In the genomic region with DNA sequence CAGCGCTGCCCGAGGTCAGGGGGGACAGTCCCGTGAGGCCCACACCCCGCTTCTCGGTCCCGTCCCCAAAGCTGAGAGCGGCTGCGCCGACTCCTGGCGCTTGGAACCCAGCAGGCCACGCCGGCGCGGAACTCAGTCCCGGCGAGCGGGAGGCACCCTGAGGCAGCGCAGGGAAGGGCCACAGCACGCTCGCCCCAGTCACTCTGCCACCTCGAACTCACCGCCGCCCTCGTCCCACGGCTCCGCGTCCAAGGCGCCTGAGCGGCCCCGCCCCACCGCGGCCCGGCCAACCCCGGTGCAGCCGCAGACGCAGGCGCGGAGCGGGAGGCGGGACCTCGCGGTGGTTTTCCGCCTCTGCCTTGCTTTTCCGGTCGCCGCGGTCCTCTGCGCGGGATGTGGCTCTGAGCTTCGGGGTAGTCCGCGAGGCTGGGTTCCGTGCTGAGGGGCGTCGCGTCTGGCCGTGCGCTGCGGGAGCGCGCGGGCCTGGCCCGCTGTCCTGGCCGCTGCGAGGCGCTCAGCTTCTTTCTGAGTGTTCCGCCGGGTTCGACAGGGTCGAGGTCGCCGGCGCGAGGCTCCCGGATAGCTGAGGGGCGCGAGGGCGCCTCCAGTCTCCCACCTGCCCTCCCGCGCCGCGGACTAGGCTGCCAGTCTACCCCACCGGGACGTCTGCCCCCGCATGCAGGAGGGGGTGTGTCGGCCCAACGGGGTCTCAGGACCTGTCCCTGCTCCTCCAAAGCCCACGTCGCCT, we compare ENCODE assay signal across 8 cellular contexts. TPM values are rescaled to one million over a fixed set of nuclear protein-coding genes. Genes with fewer than 3 reads are reported as not detected.
DNase-seq lines count a peak whose midpoint lies in the region; ATAC-seq, FAIRE-seq and TF ChIP-seq lines count a peak whose summit lies in the region.

A gene with protein sequence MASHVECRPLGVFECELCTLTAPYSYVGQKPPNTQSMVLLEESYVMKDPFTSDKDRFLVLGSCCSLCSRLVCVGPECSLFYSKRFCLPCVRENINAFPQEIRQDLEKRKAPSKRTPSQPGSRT (minus strand): TSS at position 259 of the 748 bp plus-strand sequence. CDS start 2,009 bp downstream, outside the sequence.

- H3K27ac Mint-ChIP-seq in activated T-helper 1 cell treated with anti-CD3 and anti-CD28 coated beads, Interleukin-12 subunit alpha, Interleukin-12 subunit beta, Interleukin-2, Interleukin-4 antibody, amounts not matched to agents 30 ng/mL and 10 ng/mL and 1 ng/mL, durations not matched to agents 14 hours and 24 hours and 36 hours: peak within 1 kb of the TSS; percentile 74
- H3K27ac Mint-ChIP-seq in naive thymus-derived CD4-positive, alpha-beta T cell: peak within 1 kb of the TSS; percentile 51 to 92 (median 77)
- H3K27ac Mint-ChIP-seq in stimulated activated naive B cell treated with anti-CD40 and anti-IgM and Interleukin-4, amounts not matched to agents 10 μg/mL and 1 μg/mL and 100 μg/mL, for 72 hours: peak within 1 kb of the TSS; percentile 93

- H3K4me2 ChIP-seq in fibroblast of lung (ENCODE audit: extremely low read depth, insufficient read depth, low read length): peak within 1 kb of the TSS; percentile 82

- H3K4me3 Mint-ChIP-seq in activated T-helper 1 cell treated with anti-CD3 and anti-CD28 coated beads, Interleukin-12 subunit alpha, Interleukin-12 subunit beta, Interleukin-2, Interleukin-4 antibody, amounts not matched to agents 30 ng/mL and 10 ng/mL and 1 ng/mL, durations not matched to agents 14 hours and 24 hours and 36 hours: peak within 1 kb of the TSS; percentile 87
- H3K4me3 Mint-ChIP-seq in naive thymus-derived CD4-positive, alpha-beta T cell: peak within 1 kb of the TSS; percentile 74 to 93 (median 83)
- peak within 1 kb of the TSS; percentile 92 to 93 for H3K4me3 Mint-ChIP-seq in stimulated activated naive B cell treated with anti-CD40 and anti-IgM and Interleukin-4, amounts not matched to agents 10 μg/mL and 1 μg/mL and 100 μg/mL, for 72 hours

- peak within 1 kb of the TSS; percentile 74 for H3K27ac ChIP-seq in fibroblast of lung (ENCODE audit: insufficient read depth, low read length)
- peak within 1 kb of the TSS; percentile 77 for H3K27ac ChIP-seq in naive thymus-derived CD4-positive, alpha-beta T cell (ENCODE audit: low read depth, low read length)

- ATAC-seq in GM21515 (IDR thresholded peaks at IDR 0.05; ENCODE audit: unreplicated experiment): peak; percentile 74
- ATAC-seq in naive thymus-derived CD4-positive, alpha-beta T cell: peak; percentile 97
- peak; percentile 95 to 96 for ATAC-seq in stimulated activated naive B cell treated with anti-CD40 and anti-IgM and Interleukin-4, amounts not matched to agents 10 μg/mL and 1 μg/mL and 100 μg/mL, for 72 hours (replicated peaks)

- H3K27me3 ChIP-seq in fibroblast of lung (ENCODE audit: control insufficient read depth, insufficient read depth, low read length): no peaks in the 10 kb centered on the region
- H3K27me3 ChIP-seq in naive thymus-derived CD4-positive, alpha-beta T cell (ENCODE audit: control insufficient read depth in 2 of 2, insufficient read depth in 2 of 2, low read length in 2 of 2): no peaks in the 10 kb centered on the region

- intact Hi-C loops in activated T-helper 1 cell treated with anti-CD3 and anti-CD28 coated beads, Interleukin-12 subunit alpha, Interleukin-12 subunit beta, Interleukin-2, Interleukin-4 antibody, amounts not matched to agents 30 ng/mL and 10 ng/mL and 1 ng/mL, durations not matched to agents 14 hours and 24 hours and 36 hours (cut with micrococcal nuclease): loop anchor here (1.0 to 10.0 kb wide), 8 partner anchors 11 to 578 kb away; a partner anchor contains a TSS
- intact Hi-C loops in naive thymus-derived CD4-positive, alpha-beta T cell (cut with micrococcal nuclease): loop anchor here (1.0 to 10.0 kb wide), 8 partner anchors 17 to 238 kb away; a partner anchor contains a TSS

- H3K4me3 ChIP-seq in fibroblast of lung (replicated peaks in 1 of 4; ENCODE audit: control extremely low read depth in 1 of 4, insufficient read depth in 1 of 4, low read depth in 3 of 4, low read length in 4 of 4): peak within 1 kb of the TSS; percentile 63 to 94 (median 86)
- peak within 1 kb of the TSS; percentile 71 for H3K4me3 ChIP-seq in naive thymus-derived CD4-positive, alpha-beta T cell (ENCODE audit: low read length)

- TF ChIP-seq CTCF in fibroblast of lung (conservative IDR thresholded peaks at IDR 0.05 in 1 of 2, IDR thresholded peaks at IDR 0.05 in 1 of 2; ENCODE audit: low read depth in 1 of 2, low read length in 2 of 2): no peak

- POLR2A ChIA-PET in naive thymus-derived CD4-positive, alpha-beta T cell (lab: Charles Lee): interaction anchor here (0.7 to 3.1 kb wide), 7 partner anchors 9 to 214 kb away, joined by 3 to 19 read pairs (median 4); a partner anchor contains a TSS

- H3K9me3 ChIP-seq in fibroblast of lung (ENCODE audit: control insufficient read depth, insufficient read depth, low read depth, low read length): no peaks in the 10 kb centered on the region
- no peaks in the 10 kb centered on the region for H3K9me3 ChIP-seq in naive thymus-derived CD4-positive, alpha-beta T cell (ENCODE audit: control insufficient read depth in 2 of 3, low read length in 3 of 3)

- peaks cover 31% of the 10 kb centered on the region for H3K4me1 Mint-ChIP-seq in activated T-helper 1 cell treated with anti-CD3 and anti-CD28 coated beads, Interleukin-12 subunit alpha, Interleukin-12 subunit beta, Interleukin-2, Interleukin-4 antibody, amounts not matched to agents 30 ng/mL and 10 ng/mL and 1 ng/mL, durations not matched to agents 14 hours and 24 hours and 36 hours (ENCODE audit: low read depth)
- peaks cover 17 to 32% (median 29%) of the 10 kb centered on the region in 7 donors for H3K4me1 Mint-ChIP-seq in naive thymus-derived CD4-positive, alpha-beta T cell
- H3K4me1 Mint-ChIP-seq in stimulated activated naive B cell treated with anti-CD40 and anti-IgM and Interleukin-4, amounts not matched to agents 10 μg/mL and 1 μg/mL and 100 μg/mL, for 72 hours: peaks cover 19 to 39% of the 10 kb centered on the region in 2 donors

- peaks cover 2% of the 10 kb centered on the region for H3K27me3 Mint-ChIP-seq in activated T-helper 1 cell treated with anti-CD3 and anti-CD28 coated beads, Interleukin-12 subunit alpha, Interleukin-12 subunit beta, Interleukin-2, Interleukin-4 antibody, amounts not matched to agents 30 ng/mL and 10 ng/mL and 1 ng/mL, durations not matched to agents 14 hours and 24 hours and 36 hours (ENCODE audit: insufficient read depth)
- no peaks in the 10 kb centered on the region for H3K27me3 Mint-ChIP-seq in naive thymus-derived CD4-positive, alpha-beta T cell
- no peaks in the 10 kb centered on the region for H3K27me3 Mint-ChIP-seq in stimulated activated naive B cell treated with anti-CD40 and anti-IgM and Interleukin-4, amounts not matched to agents 10 μg/mL and 1 μg/mL and 100 μg/mL, for 72 hours

- no peaks in the 10 kb centered on the region for H3K79me2 ChIP-seq in fibroblast of lung (ENCODE audit: control insufficient read depth, insufficient read depth, low read length)

- H3K36me3 ChIP-seq in fibroblast of lung (ENCODE audit: control insufficient read depth, insufficient read depth, low read length): no peaks in the 10 kb centered on the region
- peaks cover 0 to 4% (median 0%) of the 10 kb centered on the region in 3 experiments for H3K36me3 ChIP-seq in naive thymus-derived CD4-positive, alpha-beta T cell (ENCODE audit: control insufficient read depth in 2 of 3, insufficient read depth in 3 of 3, low read length in 3 of 3)

- H3K4me1 ChIP-seq in fibroblast of lung (ENCODE audit: control insufficient read depth, extremely low read depth, insufficient read depth, low read length): no peaks in the 10 kb centered on the region
- peaks cover 5 to 7% of the 10 kb centered on the region in 2 donors for H3K4me1 ChIP-seq in naive thymus-derived CD4-positive, alpha-beta T cell (ENCODE audit: control insufficient read depth in 2 of 2, insufficient read depth in 2 of 2, low read length in 2 of 2)

- H4K20me1 ChIP-seq in fibroblast of lung (ENCODE audit: control insufficient read depth, extremely low read depth, insufficient read depth, low read length): no peaks in the 10 kb centered on the region

- CTCF ChIA-PET in naive thymus-derived CD4-positive, alpha-beta T cell (lab: Charles Lee): interaction anchor here (0.8 to 1.3 kb wide), 3 partner anchors 46 to 129 kb away, joined by 3 to 4 read pairs (median 3); no protein-coding TSS in a partner anchor

- peaks cover 6% of the 10 kb centered on the region for H3K36me3 Mint-ChIP-seq in activated T-helper 1 cell treated with anti-CD3 and anti-CD28 coated beads, Interleukin-12 subunit alpha, Interleukin-12 subunit beta, Interleukin-2, Interleukin-4 antibody, amounts not matched to agents 30 ng/mL and 10 ng/mL and 1 ng/mL, durations not matched to agents 14 hours and 24 hours and 36 hours (ENCODE audit: low read depth)
- peaks cover 0 to 6% (median 0%) of the 10 kb centered on the region in 5 donors for H3K36me3 Mint-ChIP-seq in naive thymus-derived CD4-positive, alpha-beta T cell
- H3K36me3 Mint-ChIP-seq in stimulated activated naive B cell treated with anti-CD40 and anti-IgM and Interleukin-4, amounts not matched to agents 10 μg/mL and 1 μg/mL and 100 μg/mL, for 72 hours: peaks cover 4 to 19% of the 10 kb centered on the region in 2 donors

- H3K9ac ChIP-seq in fibroblast of lung (ENCODE audit: insufficient read depth, low read length): peak within 1 kb of the TSS; percentile 77

- H3K9me3 Mint-ChIP-seq in activated T-helper 1 cell treated with anti-CD3 and anti-CD28 coated beads, Interleukin-12 subunit alpha, Interleukin-12 subunit beta, Interleukin-2, Interleukin-4 antibody, amounts not matched to agents 30 ng/mL and 10 ng/mL and 1 ng/mL, durations not matched to agents 14 hours and 24 hours and 36 hours: no peaks in the 10 kb centered on the region
- H3K9me3 Mint-ChIP-seq in naive thymus-derived CD4-positive, alpha-beta T cell: peaks cover 0 to 5% (median 0%) of the 10 kb centered on the region in 11 donors
- H3K9me3 Mint-ChIP-seq in stimulated activated naive B cell treated with anti-CD40 and anti-IgM and Interleukin-4, amounts not matched to agents 10 μg/mL and 1 μg/mL and 100 μg/mL, for 72 hours: no peaks in the 10 kb centered on the region

- H2AFZ ChIP-seq in fibroblast of lung (ENCODE audit: low read length): peak within 1 kb of the TSS; percentile 85

- FAIRE-seq in RCC 7860 (lab: Jason Lieb, UNC): no peak

- DNase-seq in DMS53 (lab: John Stamatoyannopoulos, UW): peak; percentile 95
- DNase-seq in HuH-7 (ENCODE audit: low spot score): peak; percentile 95
- peak; percentile 68 for DNase-seq in RCC 7860 (ENCODE audit: low spot score)
- peak; percentile 93 for DNase-seq in activated T-helper 1 cell treated with anti-CD3 and anti-CD28 coated beads, Interleukin-12 subunit alpha, Interleukin-12 subunit beta, Interleukin-2, Interleukin-4 antibody, amounts not matched to agents 30 ng/mL and 10 ng/mL and 1 ng/mL, durations not matched to agents 14 hours and 24 hours and 36 hours (ENCODE audit: low spot score)
- peak; percentile 75 to 83 for DNase-seq in fibroblast of lung (ENCODE audit: low read depth in 2 of 2)
- peak; percentile 82 to 96 (median 86) for DNase-seq in naive thymus-derived CD4-positive, alpha-beta T cell
- DNase-seq in stimulated activated naive B cell treated with anti-CD40 and anti-IgM and Interleukin-4, amounts not matched to agents 10 μg/mL and 1 μg/mL and 100 μg/mL, for 72 hours: peak; percentile 89

RNA-seq across cellular contexts. Expression of the gene that starts here (rescaled TPM):
- 9.5 and 14.2 TPM in 2 replicates for total RNA-seq in activated T-helper 1 cell treated with anti-CD3 and anti-CD28 coated beads, Interleukin-12 subunit alpha, Interleukin-12 subunit beta, Interleukin-2, Interleukin-4 antibody, amounts not matched to agents 30 ng/mL and 10 ng/mL and 1 ng/mL, durations not matched to agents 14 hours and 24 hours and 36 hours
- total RNA-seq in fibroblast of lung: 8.0 and 8.3 TPM in 2 replicates
- polyA plus RNA-seq in fibroblast of lung: 6.5 and 7.7 TPM in 2 replicates
- polyA plus RNA-seq in fibroblast of lung (2012): 6.0 and 7.3 TPM in 2 replicates
- polyA minus RNA-seq in fibroblast of lung (ENCODE audit: low replicate concordance): 5.5 and 7.2 TPM in 2 replicates
- 10 to 100 TPM in 3 of 5 experiments, 1 to 10 TPM in 2; 4.2 to 13.8 (median 11.7) TPM for total RNA-seq in naive thymus-derived CD4-positive, alpha-beta T cell
- 10 to 100 TPM; 17.8 TPM for polyA plus RNA-seq in naive thymus-derived CD4-positive, alpha-beta T cell

Comparison
In these comparisons a context has a peak if more than half of its experiments do, and no peak if none do; other contexts are left out.
1. Peak in every context shown above with its lines: DNase-seq, ATAC-seq, H3K4me3 ChIP-seq and H3K27ac ChIP-seq.